ENCODE assay signal across 8 cellular contexts in the genomic region with DNA sequence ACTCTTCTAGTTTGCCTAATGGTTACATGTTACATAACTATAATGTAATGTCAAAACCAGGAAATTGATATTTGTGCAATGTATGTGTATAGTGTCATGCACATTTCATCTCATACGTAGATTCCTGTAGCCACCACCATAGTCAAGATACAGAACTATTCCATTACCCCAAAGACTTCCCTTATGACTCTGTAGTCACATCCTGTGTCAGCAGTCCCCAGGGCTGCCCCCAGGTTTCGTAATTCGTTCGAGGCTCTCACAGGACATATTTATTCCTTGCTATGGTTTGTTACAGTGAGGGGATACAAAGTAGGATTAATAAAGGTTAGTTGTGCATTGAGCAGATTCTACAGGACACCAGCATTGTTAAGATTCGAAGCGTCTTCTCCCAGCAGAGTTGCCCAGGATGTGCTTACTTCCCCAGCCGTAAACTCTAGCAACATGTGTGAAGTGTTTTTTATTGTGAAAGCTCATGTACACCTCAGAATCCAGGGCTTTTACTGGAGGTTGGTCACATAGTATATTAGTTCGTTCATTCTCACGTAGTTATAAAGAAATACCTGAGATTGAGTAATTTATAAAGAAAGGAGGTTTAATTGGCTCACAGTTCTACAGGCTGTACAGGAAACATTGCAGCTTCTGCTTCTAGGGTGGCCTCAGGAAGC. TPM values are rescaled to one million over a fixed set of nuclear protein-coding genes. Genes with fewer than 3 reads are reported as not detected.
DNase-seq lines count a peak whose midpoint lies in the region; ATAC-seq and TF ChIP-seq lines count a peak whose summit lies in the region.

No MANE protein-coding gene starts in this region.

- no peak overlapping the region for H3K4me3 ChIP-seq in fibroblast of mammary gland (ENCODE audit: control insufficient read depth, low read depth, low read length)
- no peak overlapping the region for H3K4me3 ChIP-seq in lower leg skin (ENCODE audit: low read depth, poor library complexity, severe bottlenecking)

- DNase-seq in ELR (ENCODE audit: low read depth) = peak; percentile 16
- DNase-seq in fibroblast of mammary gland (ENCODE audit: low read depth) = peak; percentile 22
- DNase-seq in RWPE1 (ENCODE audit: low spot score) = no peak
- DNase-seq in NCI-H82 treated with DMSO at 0.1 percent for 48 hours (lab: John Stamatoyannopoulos, UW; ENCODE audit: unreplicated experiment) = no peak
- DNase-seq in omental fat pad (ENCODE audit: low spot score) = no peak
- DNase-seq in lower leg skin (ENCODE audit: low spot score in 2 of 2) = no peak

- POLR2A ChIA-PET in RWPE1 (lab: Yijun Ruan, JAX; ENCODE audit: low non-redundant PET) = no interaction called here

- CTCF ChIA-PET in RWPE1 (lab: Yijun Ruan, JAX) = no interaction called here

- intact Hi-C loops in lower leg skin (cut with DNase I; ENCODE audit: low total_unique reads) = no loop called here

- no peak for TF ChIP-seq CTCF in fibroblast of mammary gland (conservative IDR thresholded peaks at IDR 0.05; ENCODE audit: control insufficient read depth, insufficient read depth, low read depth, low read length)
- no peak for TF ChIP-seq CTCF in RWPE1 (conservative IDR thresholded peaks at IDR 0.05; ENCODE audit: low read depth)
- TF ChIP-seq CTCF in omental fat pad (IDR thresholded peaks at IDR 0.05) = no peak
- TF ChIP-seq CTCF in lower leg skin (IDR thresholded peaks at IDR 0.05) = no peak

- WGBS in lower leg skin, 2 donors = 86 to 90% methylated on average over 9 of the region's 9 CpGs

- no peak for TF ChIP-seq POLR2A in lower leg skin (IDR thresholded peaks at IDR 0.05)

- no peak overlapping the region for H3K27ac ChIP-seq in RWPE1

- peak; percentile 82 for ATAC-seq in GM21423 (IDR thresholded peaks at IDR 0.05; ENCODE audit: unreplicated experiment)
- ATAC-seq in HG03565 (IDR thresholded peaks at IDR 0.05; ENCODE audit: unreplicated experiment) = peak; percentile 94
- ATAC-seq in omental fat pad (ENCODE audit: low FRiP score) = no peak

RNA-seq across cellular contexts. Expression of gene RABGEF1, which starts 18.6 kb away (rescaled TPM):
- total RNA-seq in omental fat pad (10 to 100 TPM; 29.8 to 72.1 (median 49.5) TPM), lower leg skin (10 to 100 TPM; 44.6 to 53.2 (median 48.1) TPM)

Comparison
In these comparisons a context has a peak if more than half of its experiments do, and no peak if none do; other contexts are left out.
1. DNase-seq: peak in ELR (single experiment) and fibroblast of mammary gland (single experiment); none in RWPE1 (single experiment), NCI-H82 treated with DMSO at 0.1 percent for 48 hours (single experiment), omental fat pad (single experiment) and lower leg skin (0 of 2).